In genomic region chrX:37959212-37960021, GRCh38 we compare ENCODE assay signal across 1 cellular context.
TF ChIP-seq lines count a peak whose summit lies in the region.

No MANE protein-coding gene starts in this region.

TF ChIP-seq in HepG2, 621 proteins besides CTCF, POLR2A, EP300 and RAD21 (continued from another document and continues in another):
- no peak for TF ChIP-seq ZNF619 (CRISPR knock-in tag; IDR thresholded peaks at IDR 0.05)
- peak; percentile 17; the same call in 1 of the 2 replicates for TF ChIP-seq CHD4 (IDR thresholded peaks at IDR 0.05; ENCODE audit: borderline replicate concordance, low read length)
- TF ChIP-seq KLF12 (CRISPR knock-in tag; IDR thresholded peaks at IDR 0.05; ENCODE audit: borderline replicate concordance) = no peak
- TF ChIP-seq EED (CRISPR knock-in tag; IDR thresholded peaks at IDR 0.05) = no peak
- TF ChIP-seq NRL (CRISPR knock-in tag; IDR thresholded peaks at IDR 0.05; ENCODE audit: borderline replicate concordance) = no peak
- TF ChIP-seq, protein P1, sequence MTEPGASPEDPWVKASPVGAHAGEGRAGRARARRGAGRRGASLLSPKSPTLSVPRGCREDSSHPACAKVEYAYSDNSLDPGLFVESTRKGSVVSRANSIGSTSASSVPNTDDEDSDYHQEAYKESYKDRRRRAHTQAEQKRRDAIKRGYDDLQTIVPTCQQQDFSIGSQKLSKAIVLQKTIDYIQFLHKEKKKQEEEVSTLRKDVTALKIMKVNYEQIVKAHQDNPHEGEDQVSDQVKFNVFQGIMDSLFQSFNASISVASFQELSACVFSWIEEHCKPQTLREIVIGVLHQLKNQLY (CRISPR knock-in tag; IDR thresholded peaks at IDR 0.05) = no peak
- no peak for TF ChIP-seq ZNF230 (CRISPR knock-in tag; IDR thresholded peaks at IDR 0.05)
- peak; percentile 78; the same call in 1 of the 2 replicates for TF ChIP-seq RXRA (CRISPR knock-in tag; IDR thresholded peaks at IDR 0.05)
- TF ChIP-seq FOXA3 (CRISPR knock-in tag; IDR thresholded peaks at IDR 0.05) = peak; percentile 96
- TF ChIP-seq ZNF263 (CRISPR knock-in tag; IDR thresholded peaks at IDR 0.05) = no peak
- peak; percentile 99 for TF ChIP-seq ZMYM3 (CRISPR knock-in tag; IDR thresholded peaks at IDR 0.05)
- TF ChIP-seq SSRP1 (CRISPR knock-in tag; IDR thresholded peaks at IDR 0.05) = no peak
- TF ChIP-seq RELA (CRISPR knock-in tag; IDR thresholded peaks at IDR 0.05) = no peak
- no peak for TF ChIP-seq NBN (conservative IDR thresholded peaks at IDR 0.05)
- no peak for TF ChIP-seq IKZF1 (IDR thresholded peaks at IDR 0.05)
- TF ChIP-seq ZFP41 (CRISPR knock-in tag; IDR thresholded peaks at IDR 0.05; ENCODE audit: borderline replicate concordance) = no peak
- no peak for TF ChIP-seq EEA1 (CRISPR knock-in tag; IDR thresholded peaks at IDR 0.05; ENCODE audit: borderline replicate concordance)
- peak; percentile 84 for TF ChIP-seq RARA (CRISPR knock-in tag; IDR thresholded peaks at IDR 0.05)
- TF ChIP-seq ZNF33B (CRISPR knock-in tag; IDR thresholded peaks at IDR 0.05) = no peak
- no peak for TF ChIP-seq ZNF674 (CRISPR knock-in tag; IDR thresholded peaks at IDR 0.05; ENCODE audit: low read depth)
- TF ChIP-seq E2F2 (CRISPR knock-in tag; IDR thresholded peaks at IDR 0.05; ENCODE audit: borderline replicate concordance) = no peak
- TF ChIP-seq, protein P2, sequence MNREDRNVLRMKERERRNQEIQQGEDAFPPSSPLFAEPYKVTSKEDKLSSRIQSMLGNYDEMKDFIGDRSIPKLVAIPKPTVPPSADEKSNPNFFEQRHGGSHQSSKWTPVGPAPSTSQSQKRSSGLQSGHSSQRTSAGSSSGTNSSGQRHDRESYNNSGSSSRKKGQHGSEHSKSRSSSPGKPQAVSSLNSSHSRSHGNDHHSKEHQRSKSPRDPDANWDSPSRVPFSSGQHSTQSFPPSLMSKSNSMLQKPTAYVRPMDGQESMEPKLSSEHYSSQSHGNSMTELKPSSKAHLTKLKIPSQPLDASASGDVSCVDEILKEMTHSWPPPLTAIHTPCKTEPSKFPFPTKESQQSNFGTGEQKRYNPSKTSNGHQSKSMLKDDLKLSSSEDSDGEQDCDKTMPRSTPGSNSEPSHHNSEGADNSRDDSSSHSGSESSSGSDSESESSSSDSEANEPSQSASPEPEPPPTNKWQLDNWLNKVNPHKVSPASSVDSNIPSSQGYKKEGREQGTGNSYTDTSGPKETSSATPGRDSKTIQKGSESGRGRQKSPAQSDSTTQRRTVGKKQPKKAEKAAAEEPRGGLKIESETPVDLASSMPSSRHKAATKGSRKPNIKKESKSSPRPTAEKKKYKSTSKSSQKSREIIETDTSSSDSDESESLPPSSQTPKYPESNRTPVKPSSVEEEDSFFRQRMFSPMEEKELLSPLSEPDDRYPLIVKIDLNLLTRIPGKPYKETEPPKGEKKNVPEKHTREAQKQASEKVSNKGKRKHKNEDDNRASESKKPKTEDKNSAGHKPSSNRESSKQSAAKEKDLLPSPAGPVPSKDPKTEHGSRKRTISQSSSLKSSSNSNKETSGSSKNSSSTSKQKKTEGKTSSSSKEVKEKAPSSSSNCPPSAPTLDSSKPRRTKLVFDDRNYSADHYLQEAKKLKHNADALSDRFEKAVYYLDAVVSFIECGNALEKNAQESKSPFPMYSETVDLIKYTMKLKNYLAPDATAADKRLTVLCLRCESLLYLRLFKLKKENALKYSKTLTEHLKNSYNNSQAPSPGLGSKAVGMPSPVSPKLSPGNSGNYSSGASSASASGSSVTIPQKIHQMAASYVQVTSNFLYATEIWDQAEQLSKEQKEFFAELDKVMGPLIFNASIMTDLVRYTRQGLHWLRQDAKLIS (CRISPR knock-in tag; IDR thresholded peaks at IDR 0.05) = no peak
- no peak for TF ChIP-seq ZNF724P (CRISPR knock-in tag; IDR thresholded peaks at IDR 0.05; ENCODE audit: borderline replicate concordance)
- TF ChIP-seq KLF11 (CRISPR knock-in tag; IDR thresholded peaks at IDR 0.05) = no peak
- TF ChIP-seq DMAP1 (CRISPR knock-in tag; IDR thresholded peaks at IDR 0.05) = no peak
- TF ChIP-seq HDAC2 (CRISPR knock-in tag; IDR thresholded peaks at IDR 0.05) = peak; percentile 72
- TF ChIP-seq SRY (CRISPR knock-in tag; IDR thresholded peaks at IDR 0.05) = no peak
- TF ChIP-seq TCF7L2 (IDR thresholded peaks at IDR 0.05; ENCODE audit: low read depth, low read length) = peak; percentile 78
- no peak for TF ChIP-seq ZNF589 (CRISPR knock-in tag; conservative IDR thresholded peaks at IDR 0.05)
- no peak for TF ChIP-seq YY1 (IDR thresholded peaks at IDR 0.05; ENCODE audit: insufficient read depth, insufficient replicate concordance, low read depth, low read length)
- TF ChIP-seq, protein P3, sequence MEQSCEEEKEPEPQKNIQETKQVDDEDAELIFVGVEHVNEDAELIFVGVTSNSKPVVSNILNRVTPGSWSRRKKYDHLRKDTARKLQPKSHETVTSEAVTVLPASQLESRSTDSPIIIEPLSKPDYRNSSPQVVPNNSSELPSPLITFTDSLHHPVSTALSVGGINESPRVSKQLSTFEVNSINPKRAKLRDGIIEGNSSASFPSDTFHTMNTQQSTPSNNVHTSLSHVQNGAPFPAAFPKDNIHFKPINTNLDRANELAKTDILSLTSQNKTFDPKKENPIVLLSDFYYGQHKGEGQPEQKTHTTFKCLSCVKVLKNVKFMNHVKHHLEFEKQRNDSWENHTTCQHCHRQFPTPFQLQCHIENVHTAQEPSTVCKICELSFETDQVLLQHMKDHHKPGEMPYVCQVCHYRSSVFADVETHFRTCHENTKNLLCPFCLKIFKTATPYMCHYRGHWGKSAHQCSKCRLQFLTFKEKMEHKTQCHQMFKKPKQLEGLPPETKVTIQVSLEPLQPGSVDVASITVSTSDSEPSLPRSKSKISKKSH (CRISPR knock-in tag; IDR thresholded peaks at IDR 0.05; ENCODE audit: borderline replicate concordance) = no peak
- TF ChIP-seq AHR (CRISPR knock-in tag; IDR thresholded peaks at IDR 0.05) = no peak
- TF ChIP-seq, protein P4, sequence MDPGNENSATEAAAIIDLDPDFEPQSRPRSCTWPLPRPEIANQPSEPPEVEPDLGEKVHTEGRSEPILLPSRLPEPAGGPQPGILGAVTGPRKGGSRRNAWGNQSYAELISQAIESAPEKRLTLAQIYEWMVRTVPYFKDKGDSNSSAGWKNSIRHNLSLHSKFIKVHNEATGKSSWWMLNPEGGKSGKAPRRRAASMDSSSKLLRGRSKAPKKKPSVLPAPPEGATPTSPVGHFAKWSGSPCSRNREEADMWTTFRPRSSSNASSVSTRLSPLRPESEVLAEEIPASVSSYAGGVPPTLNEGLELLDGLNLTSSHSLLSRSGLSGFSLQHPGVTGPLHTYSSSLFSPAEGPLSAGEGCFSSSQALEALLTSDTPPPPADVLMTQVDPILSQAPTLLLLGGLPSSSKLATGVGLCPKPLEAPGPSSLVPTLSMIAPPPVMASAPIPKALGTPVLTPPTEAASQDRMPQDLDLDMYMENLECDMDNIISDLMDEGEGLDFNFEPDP (CRISPR knock-in tag; conservative IDR thresholded peaks at IDR 0.05) = no peak
- TF ChIP-seq, protein P5, sequence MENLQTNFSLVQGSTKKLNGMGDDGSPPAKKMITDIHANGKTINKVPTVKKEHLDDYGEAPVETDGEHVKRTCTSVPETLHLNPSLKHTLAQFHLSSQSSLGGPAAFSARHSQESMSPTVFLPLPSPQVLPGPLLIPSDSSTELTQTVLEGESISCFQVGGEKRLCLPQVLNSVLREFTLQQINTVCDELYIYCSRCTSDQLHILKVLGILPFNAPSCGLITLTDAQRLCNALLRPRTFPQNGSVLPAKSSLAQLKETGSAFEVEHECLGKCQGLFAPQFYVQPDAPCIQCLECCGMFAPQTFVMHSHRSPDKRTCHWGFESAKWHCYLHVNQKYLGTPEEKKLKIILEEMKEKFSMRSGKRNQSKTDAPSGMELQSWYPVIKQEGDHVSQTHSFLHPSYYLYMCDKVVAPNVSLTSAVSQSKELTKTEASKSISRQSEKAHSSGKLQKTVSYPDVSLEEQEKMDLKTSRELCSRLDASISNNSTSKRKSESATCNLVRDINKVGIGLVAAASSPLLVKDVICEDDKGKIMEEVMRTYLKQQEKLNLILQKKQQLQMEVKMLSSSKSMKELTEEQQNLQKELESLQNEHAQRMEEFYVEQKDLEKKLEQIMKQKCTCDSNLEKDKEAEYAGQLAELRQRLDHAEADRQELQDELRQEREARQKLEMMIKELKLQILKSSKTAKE (CRISPR knock-in tag; IDR thresholded peaks at IDR 0.05; ENCODE audit: borderline replicate concordance) = no peak
- TF ChIP-seq ZNF572 (CRISPR knock-in tag; IDR thresholded peaks at IDR 0.05) = no peak
- TF ChIP-seq HOXA9 (CRISPR knock-in tag; IDR thresholded peaks at IDR 0.05; ENCODE audit: borderline replicate concordance) = no peak
- TF ChIP-seq GATA4 (IDR thresholded peaks at IDR 0.05; ENCODE audit: borderline replicate concordance, low read depth) = peak; percentile 77; the same call in 1 of the 2 replicates
- 0 out of 4 replicates have a peak, but pooled peaks of 1 of the 2 experiments have one; percentile 49 for TF ChIP-seq NR2F1 (CRISPR knock-in tag; IDR thresholded peaks at IDR 0.05)
- TF ChIP-seq, protein P6, sequence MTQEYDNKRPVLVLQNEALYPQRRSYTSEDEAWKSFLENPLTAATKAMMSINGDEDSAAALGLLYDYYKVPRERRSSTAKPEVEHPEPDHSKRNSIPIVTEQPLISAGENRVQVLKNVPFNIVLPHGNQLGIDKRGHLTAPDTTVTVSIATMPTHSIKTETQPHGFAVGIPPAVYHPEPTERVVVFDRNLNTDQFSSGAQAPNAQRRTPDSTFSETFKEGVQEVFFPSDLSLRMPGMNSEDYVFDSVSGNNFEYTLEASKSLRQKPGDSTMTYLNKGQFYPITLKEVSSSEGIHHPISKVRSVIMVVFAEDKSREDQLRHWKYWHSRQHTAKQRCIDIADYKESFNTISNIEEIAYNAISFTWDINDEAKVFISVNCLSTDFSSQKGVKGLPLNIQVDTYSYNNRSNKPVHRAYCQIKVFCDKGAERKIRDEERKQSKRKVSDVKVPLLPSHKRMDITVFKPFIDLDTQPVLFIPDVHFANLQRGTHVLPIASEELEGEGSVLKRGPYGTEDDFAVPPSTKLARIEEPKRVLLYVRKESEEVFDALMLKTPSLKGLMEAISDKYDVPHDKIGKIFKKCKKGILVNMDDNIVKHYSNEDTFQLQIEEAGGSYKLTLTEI (CRISPR knock-in tag; conservative IDR thresholded peaks at IDR 0.05) = no peak
- no peak for TF ChIP-seq ZBTB4 (CRISPR knock-in tag; IDR thresholded peaks at IDR 0.05; ENCODE audit: borderline replicate concordance)
- peak; percentile 77 for TF ChIP-seq FOXO1 (CRISPR knock-in tag; IDR thresholded peaks at IDR 0.05)
- TF ChIP-seq ZIK1 (CRISPR knock-in tag; IDR thresholded peaks at IDR 0.05; ENCODE audit: borderline replicate concordance, low read depth) = no peak
- TF ChIP-seq ZNF143 (CRISPR knock-in tag; IDR thresholded peaks at IDR 0.05) = no peak
- TF ChIP-seq ATF7-NPFF (CRISPR knock-in tag; IDR thresholded peaks at IDR 0.05; ENCODE audit: low read depth) = no peak
- no peak for TF ChIP-seq HNRNPH1 (optimal IDR thresholded peaks at IDR 0.05; ENCODE audit: low read depth, low read length)
- no peak for TF ChIP-seq ZFP90 (CRISPR knock-in tag; IDR thresholded peaks at IDR 0.05; ENCODE audit: borderline replicate concordance)
- no peak for TF ChIP-seq HDAC1 (CRISPR knock-in tag; IDR thresholded peaks at IDR 0.05)
- no peak for TF ChIP-seq CEBPB (IDR thresholded peaks at IDR 0.05; ENCODE audit: borderline replicate concordance, low read depth, low read length)
- TF ChIP-seq HMGXB4 (CRISPR knock-in tag; IDR thresholded peaks at IDR 0.05; ENCODE audit: borderline replicate concordance in 1 of 2, low read depth in 1 of 2) = 0 out of 4 replicates have a peak, but pooled peaks of 1 of the 2 experiments have one; percentile 21
- no peak for TF ChIP-seq ZNF33A (CRISPR knock-in tag; IDR thresholded peaks at IDR 0.05; ENCODE audit: borderline replicate concordance)
- no peak for TF ChIP-seq MEIS1 (CRISPR knock-in tag; IDR thresholded peaks at IDR 0.05; ENCODE audit: borderline replicate concordance)
- no peak for TF ChIP-seq HCFC1 (IDR thresholded peaks at IDR 0.05; ENCODE audit: low read depth, low read length)
- TF ChIP-seq NR1H2 (CRISPR knock-in tag; IDR thresholded peaks at IDR 0.05; ENCODE audit: borderline replicate concordance, low read depth) = no peak
